In genomic region chr19:55227241-55228014, GRCh38 we compare ENCODE assay signal across 27 cellular contexts. TPM values are rescaled to one million over a fixed set of nuclear protein-coding genes. Genes with fewer than 3 reads are reported as not detected.
A peak's percentile ranks its signal among the peaks of the same experiment; 100 is the strongest.
DNase-seq lines count a peak whose midpoint lies in the region; ATAC-seq and TF ChIP-seq lines count a peak whose summit lies in the region.
"Had no signal": no experiment of that assay in that cellular context is flagged by ENCODE, and none has a peak within 500 bp of the region (broad histone marks: within the 10 kb centered on the region; RNA-seq: fewer than 3 reads in every experiment).

No MANE protein-coding gene starts in this region.

- BruUV-seq in Panc1 (replicated peaks; lab: Mats Ljungman, UMichigan), result no TSS peak

- POLR2A ChIA-PET in SK-N-SH (lab: Yijun Ruan, JAX) (interaction anchor here (0.9 to 1.8 kb wide), 12 partner anchors 9 to 249 kb away, joined by 3 to 17 read pairs (median 5); partner anchors contain the start of genes PPP6R1, SYT5, TMEM238 and UBE2S), Panc1 (lab: Charles Lee) (no interaction called here)

- H3K4me3 ChIP-seq in SK-N-SH (ENCODE audit: low read depth in 2 of 2, low read length in 1 of 2), result no peak overlapping the region
- H3K4me3 ChIP-seq in Panc1 (ENCODE audit: low read depth in 2 of 2, low read length in 2 of 2), result no peak overlapping the region
- no peak overlapping the region for H3K4me3 ChIP-seq in heart right ventricle
- no peak overlapping the region for H3K4me3 ChIP-seq in MG63
- H3K4me3 ChIP-seq in lower leg skin (ENCODE audit: low read depth, poor library complexity, severe bottlenecking), result no peak overlapping the region
- H3K4me3 ChIP-seq: uterus had no signal

- WGBS in SK-N-SH (ENCODE audit: low lambda C conversion rate), result 93% methylated on average over 19 of the region's 25 CpGs
- WGBS in heart right ventricle, 2 donors, result 84 to 90% methylated on average over 25 of the region's 25 CpGs
- WGBS in lower leg skin, 2 donors, result 83 to 87% methylated on average over 22 to 25 of the region's 25 CpGs

- H4K20me1 ChIP-seq in SK-N-SH (ENCODE audit: insufficient read depth), result peaks cover 16% of the 10 kb centered on the region; the same call in 1 of the 2 replicates

- H3K4me1 ChIP-seq in SK-N-SH (ENCODE audit: control insufficient read depth in 1 of 2, insufficient read depth in 2 of 2, low read depth in 1 of 2, low read length in 1 of 2), result peaks cover 0 to 38% of the 10 kb centered on the region in 2 experiments; a peak in 1 of 4 replicates
- peaks cover 17% of the 10 kb centered on the region; the same call in 1 of the 2 replicates for H3K4me1 ChIP-seq in Panc1 (ENCODE audit: control insufficient read depth, insufficient read depth, low read length)
- H3K4me1 ChIP-seq in heart right ventricle, result peaks cover 0 to 23% (median 13%) of the 10 kb centered on the region in 9 donors
- H3K4me1 ChIP-seq: foreskin keratinocyte, uterus had no signal

- no peak for TF ChIP-seq RAD21 in SK-N-SH (IDR thresholded peaks at IDR 0.05; ENCODE audit: low read length)

- H3K9me2 ChIP-seq in SK-N-SH, result no peaks in the 10 kb centered on the region

- no peak overlapping the region for H2AFZ ChIP-seq in SK-N-SH (ENCODE audit: low read depth)

- DNase-seq in SK-N-SH, result no peak
- DNase-seq in Panc1 (ENCODE audit: low read depth, low spot score), result no peak
- no peak for DNase-seq in heart right ventricle
- no peak for DNase-seq in omental fat pad (ENCODE audit: low spot score)
- DNase-seq in MG63, result no peak
- no peak for DNase-seq in AG20443 (ENCODE audit: low spot score)
- no peak for DNase-seq in lower leg skin (ENCODE audit: low spot score in 2 of 2)
- DNase-seq: activated CD4-positive, alpha-beta T cell treated with anti-CD3 and anti-CD28 coated beads for 48 hours; activated naive CD8-positive, alpha-beta T cell treated with anti-CD3 and anti-CD28 coated beads, Interleukin-2, amount 10 ng/mL, durations not matched to agents 7 days and 5 days; AML-193; erythroblast; foreskin keratinocyte; Kasumi-1; NCI-H1105; NCI-H2029 treated with DMSO at 0.1 percent for 48 hours; NCI-H345; NCI-H82; SIG-M5; stimulated activated CD4-positive, alpha-beta T cell treated with anti-CD3 and anti-CD28 coated beads, Interleukin-4, amount 100 ng/mL, for 4 hours; T-helper 1 cell; uterus had no signal

- in situ Hi-C loops in Panc1 (cut with HindIII; ENCODE audit: low pct_unique_long_range_greater_than_20kb, low sequenced_read_pairs), result no loop called here

- H3K27me3 ChIP-seq in SK-N-SH (ENCODE audit: insufficient read depth), result no peaks in the 10 kb centered on the region
- H3K27me3 ChIP-seq in Panc1 (ENCODE audit: control insufficient read depth, insufficient read depth, low read length), result no peaks in the 10 kb centered on the region
- H3K27me3 ChIP-seq in heart right ventricle, result no peaks in the 10 kb centered on the region
- no peaks in the 10 kb centered on the region for H3K27me3 ChIP-seq in MG63
- H3K27me3 ChIP-seq: foreskin keratinocyte, uterus had no signal

- CTCF ChIA-PET in SK-N-SH (lab: Yijun Ruan, JAX), result interaction anchor here (1.2 to 2.1 kb wide), 8 partner anchors 13 to 379 kb away, joined by 3 to 7 read pairs (median 4); partner anchors contain the start of gene PPP6R1
- CTCF ChIA-PET in Panc1 (lab: Charles Lee), result no interaction called here

- TF ChIP-seq CTCF in SK-N-SH (IDR thresholded peaks at IDR 0.05) (no peak), Panc1 (IDR thresholded peaks at IDR 0.05) (no peak), heart right ventricle (IDR thresholded peaks at IDR 0.05) (no peak), omental fat pad (IDR thresholded peaks at IDR 0.05) (no peak), lower leg skin (IDR thresholded peaks at IDR 0.05) (no peak)

- intact Hi-C loops in Panc1 (cut with micrococcal nuclease; ENCODE audit: unreplicated experiment), result no loop called here
- intact Hi-C loops in heart right ventricle (cut with DNase I), result no loop called here
- intact Hi-C loops in lower leg skin (cut with DNase I; ENCODE audit: low total_unique reads), result no loop called here

- no peak overlapping the region for H3K9ac ChIP-seq in SK-N-SH

- ATAC-seq in SK-N-SH treated with all-trans-retinoic acid at 6 μM for 48 hours (peak; percentile 13), Panc1 (peak; percentile 20), heart right ventricle (peak in 7 of 8 donors; percentile 4 to 57 (median 32)), omental fat pad (ENCODE audit: low FRiP score) (peak; percentile 9)
- ATAC-seq: foreskin keratinocyte had no signal

- H3K9me3 ChIP-seq in SK-N-SH, result no peaks in the 10 kb centered on the region
- no peaks in the 10 kb centered on the region for H3K9me3 ChIP-seq in Panc1 (ENCODE audit: control insufficient read depth, insufficient read depth, low read depth, low read length)
- no peaks in the 10 kb centered on the region for H3K9me3 ChIP-seq in heart right ventricle
- H3K9me3 ChIP-seq in MG63, result no peaks in the 10 kb centered on the region
- H3K9me3 ChIP-seq: uterus had no signal

- H3K36me3 ChIP-seq in SK-N-SH (replicated peaks in 1 of 2; ENCODE audit: control insufficient read depth in 1 of 2, insufficient read depth in 2 of 2, low read length in 1 of 2) (peaks cover 0 to 53% of the 10 kb centered on the region in 2 experiments), Panc1 (ENCODE audit: control insufficient read depth, insufficient read depth, low read length) (peaks cover 14% of the 10 kb centered on the region; the same call in 1 of the 2 replicates), heart right ventricle (peaks cover 0 to 70% (median 30%) of the 10 kb centered on the region in 9 donors), MG63 (peaks cover 33% of the 10 kb centered on the region)
- H3K36me3 ChIP-seq: uterus had no signal

- H3K4me2 ChIP-seq in SK-N-SH, result no peak overlapping the region

- TF ChIP-seq EP300 in SK-N-SH (IDR thresholded peaks at IDR 0.05; ENCODE audit: borderline replicate concordance in 1 of 2, low read depth in 1 of 2, low read length in 1 of 2), result no peak

- no peaks in the 10 kb centered on the region for H3K79me2 ChIP-seq in SK-N-SH (ENCODE audit: insufficient read depth)

- no peak for TF ChIP-seq POLR2A in lower leg skin (IDR thresholded peaks at IDR 0.05)

- H3K27ac ChIP-seq in SK-N-SH (ENCODE audit: low read depth in 2 of 2, low read length in 1 of 2) (peak overlapping the region in 1 of 2 experiments; percentile 78; a peak in 2 of 4 replicates), Panc1 (ENCODE audit: low read length) (no peak overlapping the region), heart right ventricle (peak overlapping the region in 8 of 10 donors; percentile 13 to 72 (median 46))
- H3K27ac ChIP-seq: 22Rv1, foreskin keratinocyte, uterus had no signal

- H3F3A ChIP-seq in SK-N-SH (replicated peaks; ENCODE audit: insufficient read depth), result no peaks in the 10 kb centered on the region

RNA-seq across cellular contexts. Expression of gene TMEM86B, which starts 1.1 kb away (rescaled TPM):
- polyA plus RNA-seq in SK-N-SH (2012; rRNA removed), result 2.0 and 3.0 TPM in 2 replicates
- 0.64 and 1.2 TPM in 2 replicates for polyA plus RNA-seq in SK-N-SH (2012; cell fraction: cytosol; rRNA removed)
- polyA plus RNA-seq in SK-N-SH (2012; cell fraction: nucleus; rRNA removed), result 17.1 and 28.6 TPM in 2 replicates
- total RNA-seq in Panc1 (2021; ENCODE audit: unreplicated experiment), result 14.2 TPM
- polyA plus RNA-seq in Panc1 (2012; ENCODE audit: insufficient read length), result 12.2 TPM
- total RNA-seq in heart right ventricle, result 1 to 10 TPM in 9 of 10 donors, under 1 TPM in 1; 0.77 to 2.5 (median 1.9) TPM
- polyA plus RNA-seq in heart right ventricle, result 1 to 10 TPM; 2.7 to 5.9 TPM
- 1 to 10 TPM in 3 of 4 donors, under 1 TPM in 1; 0.65 to 3.5 (median 2.5) TPM for total RNA-seq in omental fat pad
- 0.16 TPM in 1 of 2 replicates, not detected in the other for total RNA-seq in MG63 (2014; rRNA removed; shearing (Covaris generic); ENCODE audit: low replicate concordance)
- total RNA-seq in lower leg skin, result 1 to 10 TPM; 1.1 to 2.4 (median 1.6) TPM

RNA-seq across cellular contexts. Expression of gene PTPRH, which starts 18.1 kb away (rescaled TPM):
- polyA plus RNA-seq in SK-N-SH (2012; rRNA removed), result 0.86 and 1.1 TPM in 2 replicates
- polyA plus RNA-seq in SK-N-SH (2012; cell fraction: cytosol; rRNA removed), result 0.21 and 0.84 TPM in 2 replicates
- polyA plus RNA-seq in SK-N-SH (2012; cell fraction: nucleus; rRNA removed), result 1.5 and 1.9 TPM in 2 replicates
- 42.8 TPM for total RNA-seq in Panc1 (2021; ENCODE audit: unreplicated experiment)
- polyA plus RNA-seq in Panc1 (2012; ENCODE audit: insufficient read length), result 45.2 TPM
- total RNA-seq in heart right ventricle, result 1 to 10 TPM in 7 of 10 donors, under 1 TPM in 3; 0.25 to 7.5 (median 2.4) TPM
- polyA plus RNA-seq in heart right ventricle, result 1 to 10 TPM; 1.3 to 6.1 TPM
- total RNA-seq in omental fat pad, result 1 to 10 TPM; 1.4 to 9.8 (median 5.5) TPM
- 3.9 and 11.8 TPM in 2 replicates for total RNA-seq in MG63 (2014; rRNA removed; shearing (Covaris generic); ENCODE audit: low replicate concordance)
- 1 to 10 TPM in 1 of 4 donors, under 1 TPM in 3; 0.22 to 1.3 (median 0.52) TPM for total RNA-seq in lower leg skin
- total RNA-seq: activated naive CD8-positive, alpha-beta T cell treated with anti-CD3 and anti-CD28 coated beads, Interleukin-2, amount 10 ng/mL, durations not matched to agents 7 days and 5 days; OCI-LY7 had no signal

RNA-seq across cellular contexts. Expression of gene PPP6R1, which starts 31.4 kb away (rescaled TPM):
- polyA plus RNA-seq in SK-N-SH (2012; rRNA removed) (44.9 and 47.8 TPM in 2 replicates), heart right ventricle (10 to 100 TPM; 36.8 to 38.0 TPM)
- 23.6 and 36.5 TPM in 2 replicates for polyA plus RNA-seq in SK-N-SH (2012; cell fraction: cytosol; rRNA removed)
- 89.2 and 89.5 TPM in 2 replicates for polyA plus RNA-seq in SK-N-SH (2012; cell fraction: nucleus; rRNA removed)
- total RNA-seq in Panc1 (2021; ENCODE audit: unreplicated experiment) (172 TPM), heart right ventricle (10 to 100 TPM; 31.1 to 51.3 (median 39.0) TPM), omental fat pad (10 to 100 TPM; 27.8 to 43.6 (median 35.5) TPM), lower leg skin (10 to 100 TPM; 29.4 to 47.9 (median 37.5) TPM)
- polyA plus RNA-seq in Panc1 (2012; ENCODE audit: insufficient read length), result 174 TPM
- 59.5 and 102 TPM in 2 replicates for total RNA-seq in MG63 (2014; rRNA removed; shearing (Covaris generic); ENCODE audit: low replicate concordance)

RNA-seq across cellular contexts. Expression of gene SYT5, which starts 47.3 kb away (rescaled TPM):
- 0.21 and 0.39 TPM in 2 replicates for polyA plus RNA-seq in SK-N-SH (2012; rRNA removed)
- 0.36 and 1.2 TPM in 2 replicates for polyA plus RNA-seq in SK-N-SH (2012; cell fraction: cytosol; rRNA removed)
- 1.1 and 2.2 TPM in 2 replicates for polyA plus RNA-seq in SK-N-SH (2012; cell fraction: nucleus; rRNA removed)
- 3.2 TPM for total RNA-seq in Panc1 (2021; ENCODE audit: unreplicated experiment)
- polyA plus RNA-seq in Panc1 (2012; ENCODE audit: insufficient read length), result 9.3 TPM
- 1 to 10 TPM in 1 of 10 donors, not detected in 9; 1.1 TPM for total RNA-seq in heart right ventricle
- polyA plus RNA-seq in heart right ventricle, result under 1 TPM in 1 of 2 donors, not detected in 1; under 0.01 TPM
- under 1 TPM in 1 of 4 donors, not detected in 3; 0.28 TPM for total RNA-seq in omental fat pad
- total RNA-seq in MG63 (2014; rRNA removed; shearing (Covaris generic); ENCODE audit: low replicate concordance), result not detected in 2 replicates
- total RNA-seq in lower leg skin, result under 1 TPM in 3 of 4 donors, not detected in 1; 0.10 to 0.65 (median 0.26) TPM
- total RNA-seq: Daoy, HT1080, pulmonary artery endothelial cell had no signal

RNA-seq across cellular contexts. Expression of gene HSPBP1, which starts 52.5 kb away (rescaled TPM):
- polyA plus RNA-seq in SK-N-SH (2012; rRNA removed) (51.7 and 55.4 TPM in 2 replicates), heart right ventricle (10 to 100 TPM; 54.2 to 83.7 TPM)
- 21.5 and 38.1 TPM in 2 replicates for polyA plus RNA-seq in SK-N-SH (2012; cell fraction: cytosol; rRNA removed)
- 42.7 and 50.6 TPM in 2 replicates for polyA plus RNA-seq in SK-N-SH (2012; cell fraction: nucleus; rRNA removed)
- total RNA-seq in Panc1 (2021; ENCODE audit: unreplicated experiment) (84.2 TPM), heart right ventricle (10 to 100 TPM; 26.7 to 41.6 (median 31.6) TPM), omental fat pad (10 to 100 TPM; 19.5 to 25.9 (median 21.2) TPM), lower leg skin (10 to 100 TPM; 17.8 to 35.5 (median 25.6) TPM)
- polyA plus RNA-seq in Panc1 (2012; ENCODE audit: insufficient read length), result 155 TPM
- total RNA-seq in MG63 (2014; rRNA removed; shearing (Covaris generic); ENCODE audit: low replicate concordance), result 64.6 and 122 TPM in 2 replicates
